In genomic region chr20:62567246-62568044, GRCh38 we compare ENCODE assay signal across 24 cellular contexts.
"Had no signal": no experiment of that assay in that cellular context is flagged by ENCODE, and none has a peak within 500 bp of the region (broad histone marks: within the 10 kb centered on the region; RNA-seq: fewer than 3 reads in every experiment).

No MANE protein-coding gene starts in this region.

- H3K9me3 Mint-ChIP-seq: natural killer cell had no signal

- ATAC-seq: body of pancreas, left lobe of liver, natural killer cell, sciatic nerve had no signal

- H3K4me1 ChIP-seq: body of pancreas, testis, uterus had no signal

- H3K9me3 ChIP-seq: body of pancreas, neutrophil, ovary, testis, uterus had no signal

- DNase-seq: activated CD4-positive, alpha-beta T cell treated with anti-CD3 and anti-CD28 coated beads for 4 hours; activated CD4-positive, alpha-beta T cell treated with anti-CD3 and anti-CD28 coated beads, Interleukin-2, amount 50 U/mL, for 48 hours; activated CD4-positive, CD25-positive, alpha-beta regulatory T cell; activated naive CD4-positive, alpha-beta T cell treated with Interleukin-2 at 50 U/mL for 16 hours; activated T-cell treated with anti-CD3 and anti-CD28 coated beads, Interleukin-2, amount 50 U/mL, for 48 hours; anterior cingulate cortex; body of pancreas; effector CD4-positive, alpha-beta T cell; natural killer cell; ovary; stimulated activated CD4-positive, alpha-beta T cell treated with anti-CD3 and anti-CD28 coated beads, Interleukin-15, amount 100 ng/mL, for 24 hours; stimulated activated CD4-positive, alpha-beta T cell treated with anti-CD3 and anti-CD28 coated beads, Interleukin-2, amount 100 ng/mL, for 48 hours; stimulated activated CD8-positive, alpha-beta memory T cell treated with anti-CD3 and anti-CD28 coated beads, Interleukin-4, amount 100 ng/mL, for 48 hours; stimulated activated naive CD4-positive, alpha-beta T cell; T-helper 1 cell; testis; trophoblast cell; uterus had no signal

- H3K36me3 ChIP-seq: neutrophil, ovary, uterus had no signal

- H3K4me2 ChIP-seq: smooth muscle cell had no signal

- H3K27me3 ChIP-seq: ovary, testis, uterus had no signal

- H3K27ac ChIP-seq: body of pancreas, neutrophil, ovary, testis, uterus had no signal

- H3K4me3 Mint-ChIP-seq: dendritic cell treated with granulocyte-macrophage colony-stimulating factor and Interleukin-4, amounts not matched to agents 40 ng/mL and 50 ng/mL, for 4 days; natural killer cell had no signal

- H3K4me3 ChIP-seq: body of pancreas, lung, ovary, smooth muscle cell, testis, uterus had no signal

- H3K27ac Mint-ChIP-seq: dendritic cell treated with granulocyte-macrophage colony-stimulating factor and Interleukin-4, amounts not matched to agents 40 ng/mL and 50 ng/mL, for 4 days; natural killer cell had no signal

- H3K36me3 Mint-ChIP-seq: natural killer cell had no signal
